ENCODE assay signal across 12 cellular contexts in the genomic region with DNA sequence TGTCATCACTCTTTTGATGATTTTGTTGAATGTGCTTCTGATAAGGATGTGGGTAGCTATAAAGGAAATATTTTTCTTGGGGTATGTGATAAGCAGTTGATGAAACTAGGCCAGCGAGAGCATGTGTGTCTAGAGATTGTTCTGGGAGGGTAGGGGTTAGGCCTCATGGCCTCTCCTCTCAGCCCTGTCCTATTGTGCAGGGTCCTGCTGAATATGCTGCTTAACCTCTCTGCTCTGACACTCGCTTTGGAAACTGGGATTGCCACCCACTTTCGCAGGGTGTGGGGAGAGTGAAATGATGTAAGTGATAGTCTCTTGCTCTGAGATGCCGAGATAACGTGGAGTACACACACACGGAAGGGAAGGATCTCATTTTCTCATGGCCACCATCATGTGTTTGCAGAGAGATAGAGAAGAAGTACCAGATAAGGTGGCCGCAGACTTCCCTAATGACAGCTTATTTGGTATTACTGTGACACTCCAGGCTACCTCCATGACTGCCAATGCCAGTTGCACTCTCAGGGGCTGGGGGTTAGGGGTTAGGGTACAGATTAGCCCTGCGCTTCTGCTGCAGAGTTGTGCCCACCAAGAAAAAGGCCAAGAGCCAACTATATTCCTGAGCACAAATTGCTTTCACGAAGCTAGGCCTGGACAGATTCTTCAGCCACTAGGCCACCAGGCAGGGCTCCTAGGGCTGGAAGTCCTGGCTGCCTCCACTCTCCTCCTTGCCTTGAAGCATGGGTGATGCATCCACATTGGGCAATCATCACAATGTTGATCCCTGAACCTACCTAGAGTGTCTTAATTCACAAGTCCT. TPM values are rescaled to one million over a fixed set of nuclear protein-coding genes. Genes with fewer than 3 reads are reported as not detected.
DNase-seq lines count a peak whose midpoint lies in the region; ATAC-seq and TF ChIP-seq lines count a peak whose summit lies in the region.
"Had no signal": no experiment of that assay in that cellular context is flagged by ENCODE, and none has a peak within 500 bp of the region (broad histone marks: within the 10 kb centered on the region; RNA-seq: fewer than 3 reads in every experiment).

No MANE protein-coding gene starts in this region.

- TF ChIP-seq CTCF in hepatocyte (IDR thresholded peaks at IDR 0.05; ENCODE audit: poor library complexity) (no peak), upper lobe of right lung (IDR thresholded peaks at IDR 0.05) (no peak), BE2C (IDR thresholded peaks at IDR 0.05; ENCODE audit: low read depth, low read length) (no peak)

- peak overlapping the region; percentile 90 for H3K27ac Mint-ChIP-seq in activated T-helper 2 cell treated with anti-CD3 and anti-CD28 coated beads, Interferon-gamma antibody, Interleukin-2, Interleukin-4, amounts not matched to agents 10 μg/mL and 5 μg/mL and 100 μg/mL, durations not matched to agents 14 hours and 24 hours and 36 hours

- peaks cover 29% of the 10 kb centered on the region for H3K4me1 ChIP-seq in hepatocyte (ENCODE audit: insufficient read depth)
- peaks cover 4% of the 10 kb centered on the region for H3K4me1 ChIP-seq in upper lobe of right lung
- no peaks in the 10 kb centered on the region for H3K4me1 ChIP-seq in BE2C

- 72% methylated on average over 9 of the region's 9 CpGs for WGBS in hepatocyte (ENCODE audit: low lambda C conversion rate, missing lambda C conversion rate)

- H3K36me3 Mint-ChIP-seq in activated T-helper 2 cell treated with anti-CD3 and anti-CD28 coated beads, Interferon-gamma antibody, Interleukin-2, Interleukin-4, amounts not matched to agents 10 μg/mL and 5 μg/mL and 100 μg/mL, durations not matched to agents 14 hours and 24 hours and 36 hours (ENCODE audit: low read depth), result peaks cover 18% of the 10 kb centered on the region

- intact Hi-C loops in activated T-helper 2 cell treated with anti-CD3 and anti-CD28 coated beads, Interferon-gamma antibody, Interleukin-2, Interleukin-4, amounts not matched to agents 10 μg/mL and 5 μg/mL and 100 μg/mL, durations not matched to agents 14 hours and 24 hours and 36 hours (cut with micrococcal nuclease), result loop anchor here (1.0 to 2.0 kb wide), 4 partner anchors 37 to 260 kb away; partner anchors contain the start of gene DMXL1
- intact Hi-C loops in upper lobe of right lung (cut with DNase I), result no loop called here

- H3K9me3 Mint-ChIP-seq in activated T-helper 2 cell treated with anti-CD3 and anti-CD28 coated beads, Interferon-gamma antibody, Interleukin-2, Interleukin-4, amounts not matched to agents 10 μg/mL and 5 μg/mL and 100 μg/mL, durations not matched to agents 14 hours and 24 hours and 36 hours, result no peaks in the 10 kb centered on the region

- H3K36me3 ChIP-seq in hepatocyte (replicated peaks; ENCODE audit: insufficient read depth, low read depth) (no peaks in the 10 kb centered on the region), upper lobe of right lung (no peaks in the 10 kb centered on the region), BE2C (no peaks in the 10 kb centered on the region)
- H3K36me3 ChIP-seq: upper lobe of left lung had no signal

- H3K27ac ChIP-seq in hepatocyte (peak overlapping the region; percentile 38), upper lobe of right lung (no peak overlapping the region)

- peak; percentile 16 for ATAC-seq in upper lobe of right lung

- H3K4me3 Mint-ChIP-seq in activated T-helper 2 cell treated with anti-CD3 and anti-CD28 coated beads, Interferon-gamma antibody, Interleukin-2, Interleukin-4, amounts not matched to agents 10 μg/mL and 5 μg/mL and 100 μg/mL, durations not matched to agents 14 hours and 24 hours and 36 hours (ENCODE audit: low read depth), result peak overlapping the region; percentile 59

- H3K27me3 ChIP-seq in hepatocyte (no peaks in the 10 kb centered on the region), upper lobe of right lung (no peaks in the 10 kb centered on the region), BE2C (no peaks in the 10 kb centered on the region)
- H3K27me3 ChIP-seq: upper lobe of left lung had no signal

- H3K79me2 ChIP-seq in hepatocyte, result peaks cover 13% of the 10 kb centered on the region

- H2AFZ ChIP-seq in hepatocyte, result no peak overlapping the region

- DNase-seq in activated T-cell treated with anti-CD3 and anti-CD28 coated beads for 24 hours (ENCODE audit: low read depth) (peak; percentile 67), activated T-cell treated with anti-CD3 and anti-CD28 coated beads for 4 hours (no peak), hepatocyte (ENCODE audit: low spot score) (no peak), upper lobe of right lung (no peak), BE2C (no peak), NCI-H69 (lab: John Stamatoyannopoulos, UW) (no peak), MV-4-11 (lab: John Stamatoyannopoulos, UW) (no peak)
- peak; percentile 71 for DNase-seq in activated T-helper 2 cell treated with anti-CD3 and anti-CD28 coated beads, Interferon-gamma antibody, Interleukin-2, Interleukin-4, amounts not matched to agents 10 μg/mL and 5 μg/mL and 100 μg/mL, durations not matched to agents 14 hours and 24 hours and 36 hours (ENCODE audit: low spot score)
- DNase-seq: NCI-H1417, RPMI8226, upper lobe of left lung had no signal

- H3K4me1 Mint-ChIP-seq in activated T-helper 2 cell treated with anti-CD3 and anti-CD28 coated beads, Interferon-gamma antibody, Interleukin-2, Interleukin-4, amounts not matched to agents 10 μg/mL and 5 μg/mL and 100 μg/mL, durations not matched to agents 14 hours and 24 hours and 36 hours (ENCODE audit: low read depth), result peaks cover 89% of the 10 kb centered on the region

- H3K27me3 Mint-ChIP-seq in activated T-helper 2 cell treated with anti-CD3 and anti-CD28 coated beads, Interferon-gamma antibody, Interleukin-2, Interleukin-4, amounts not matched to agents 10 μg/mL and 5 μg/mL and 100 μg/mL, durations not matched to agents 14 hours and 24 hours and 36 hours (ENCODE audit: low read depth), result no peaks in the 10 kb centered on the region

- H3K9me3 ChIP-seq in hepatocyte (ENCODE audit: low read depth), result no peaks in the 10 kb centered on the region
- H3K9me3 ChIP-seq in upper lobe of right lung, result no peaks in the 10 kb centered on the region
- H3K9me3 ChIP-seq in BE2C, result no peaks in the 10 kb centered on the region
- H3K9me3 ChIP-seq: upper lobe of left lung had no signal

- no peak overlapping the region for H3K4me2 ChIP-seq in hepatocyte

- no peaks in the 10 kb centered on the region for H4K20me1 ChIP-seq in hepatocyte (ENCODE audit: insufficient read depth, poor library complexity, severe bottlenecking)

- H3K4me3 ChIP-seq in hepatocyte (no peak overlapping the region), upper lobe of right lung (no peak overlapping the region), BE2C (ENCODE audit: low read depth, low read length) (no peak overlapping the region)
- H3K4me3 ChIP-seq: lung, upper lobe of left lung had no signal

- no peaks in the 10 kb centered on the region for H3K9me2 ChIP-seq in hepatocyte (replicated peaks; ENCODE audit: insufficient read depth)

RNA-seq across cellular contexts. Expression of gene TNFAIP8, which starts 25.2 kb away (rescaled TPM):
- 112 and 117 TPM in 2 replicates for total RNA-seq in activated T-helper 2 cell treated with anti-CD3 and anti-CD28 coated beads, Interferon-gamma antibody, Interleukin-2, Interleukin-4, amounts not matched to agents 10 μg/mL and 5 μg/mL and 100 μg/mL, durations not matched to agents 14 hours and 24 hours and 36 hours
- total RNA-seq in hepatocyte (33.9 and 37.6 TPM in 2 replicates), upper lobe of right lung (22.4 TPM)
- 18.3 and 23.4 TPM in 2 replicates for polyA plus RNA-seq in hepatocyte
- polyA plus RNA-seq in BE2C (2012; ENCODE audit: insufficient read depth, insufficient read length, low read depth), result not detected

Comparison
In these comparisons a context has a peak if more than half of its experiments do, and no peak if none do; other contexts are left out.
1. DNase-seq: peak in activated T-cell treated with anti-CD3 and anti-CD28 coated beads for 24 hours (single experiment) and activated T-helper 2 cell treated with anti-CD3 and anti-CD28 coated beads, Interferon-gamma antibody, Interleukin-2, Interleukin-4, amounts not matched to agents 10 μg/mL and 5 μg/mL and 100 μg/mL, durations not matched to agents 14 hours and 24 hours and 36 hours (single experiment); none in activated T-cell treated with anti-CD3 and anti-CD28 coated beads for 4 hours (single experiment), hepatocyte (single experiment), upper lobe of right lung (single experiment), BE2C (single experiment), NCI-H69 (single experiment) and MV-4-11 (single experiment).